ENCODE assay signal across 8 cellular contexts in genomic region chr2:69894737-69895136, GRCh38. TPM values are rescaled to one million over a fixed set of nuclear protein-coding genes. Genes with fewer than 3 reads are reported as not detected.
DNase-seq lines count a peak whose midpoint lies in the region; ATAC-seq and TF ChIP-seq lines count a peak whose summit lies in the region.
"Not testable (repeated sequence)": the region's sequence is repeated elsewhere in the genome, so short reads cannot be mapped to it uniquely, and the experiment has no call there.

No MANE protein-coding gene starts in this region.

- H3K9me3 ChIP-seq in endodermal cell (ENCODE audit: control insufficient read depth, low read length); iPS-18c (ENCODE audit: control insufficient read depth, insufficient read depth, low read length): not testable (repeated sequence)

- H3K27ac Mint-ChIP-seq in activated naive CD8-positive, alpha-beta T cell treated with anti-CD3 and anti-CD28 coated beads, Interleukin-2, amount 10 ng/mL, durations not matched to agents 7 days and 5 days = peak overlapping the region; percentile 27
- H3K27ac Mint-ChIP-seq in endodermal cell = peak overlapping the region; percentile 97
- peak overlapping the region; percentile 98 to 100 for H3K27ac Mint-ChIP-seq in natural killer cell treated with Interleukin-12 subunit alpha and Interleukin-12 subunit beta and Interleukin-15 and Interleukin-18, amount 100 ng/mL, for 72 hours
- H3K27ac Mint-ChIP-seq in stimulated activated naive CD8-positive, alpha-beta T cell treated with anti-CD3 and anti-CD28 coated beads, Interleukin-15, Interleukin-2, amounts not matched to agents 100 ng/mL and 50 ng/mL, for 24 hours = not testable (repeated sequence)

- H3K36me3 ChIP-seq in endodermal cell (ENCODE audit: control insufficient read depth, insufficient read depth, low read length) = peaks cover 42% of the 10 kb centered on the region

- peak overlapping the region; percentile 88 for H3K9ac ChIP-seq in endodermal cell (ENCODE audit: extremely low read depth, low read length, poor library complexity, severe bottlenecking)

- not testable (repeated sequence) for H3K9me3 Mint-ChIP-seq in activated naive CD8-positive, alpha-beta T cell treated with anti-CD3 and anti-CD28 coated beads, Interleukin-2, amount 10 ng/mL, durations not matched to agents 7 days and 5 days; endodermal cell; natural killer cell treated with Interleukin-12 subunit alpha and Interleukin-12 subunit beta and Interleukin-15 and Interleukin-18, amount 100 ng/mL, for 72 hours; stimulated activated naive CD8-positive, alpha-beta T cell treated with anti-CD3 and anti-CD28 coated beads, Interleukin-15, Interleukin-2, amounts not matched to agents 100 ng/mL and 50 ng/mL, for 24 hours

- WGBS in endodermal cell (ENCODE audit: insufficient coverage in 1 of 2, insufficient read length in 1 of 2), 2 experiments = 86% methylated on average over 22 to 23 of the region's 23 CpGs

- H3K27me3 Mint-ChIP-seq in activated naive CD8-positive, alpha-beta T cell treated with anti-CD3 and anti-CD28 coated beads, Interleukin-2, amount 10 ng/mL, durations not matched to agents 7 days and 5 days; natural killer cell treated with Interleukin-12 subunit alpha and Interleukin-12 subunit beta and Interleukin-15 and Interleukin-18, amount 100 ng/mL, for 72 hours; stimulated activated naive CD8-positive, alpha-beta T cell treated with anti-CD3 and anti-CD28 coated beads, Interleukin-15, Interleukin-2, amounts not matched to agents 100 ng/mL and 50 ng/mL, for 24 hours: not testable (repeated sequence)
- H3K27me3 Mint-ChIP-seq in endodermal cell (ENCODE audit: insufficient read depth) = peaks cover 22% of the 10 kb centered on the region

- POLR2A ChIA-PET in activated naive CD8-positive, alpha-beta T cell treated with anti-CD3 and anti-CD28 coated beads, Interleukin-2, amount 10 ng/mL, durations not matched to agents 7 days and 5 days (lab: Charles Lee) = not testable (repeated sequence)

- H3K4me3 Mint-ChIP-seq in activated naive CD8-positive, alpha-beta T cell treated with anti-CD3 and anti-CD28 coated beads, Interleukin-2, amount 10 ng/mL, durations not matched to agents 7 days and 5 days = peak overlapping the region; percentile 99
- peak overlapping the region; percentile 95 for H3K4me3 Mint-ChIP-seq in endodermal cell
- peak overlapping the region; percentile 100 for H3K4me3 Mint-ChIP-seq in natural killer cell treated with Interleukin-12 subunit alpha and Interleukin-12 subunit beta and Interleukin-15 and Interleukin-18, amount 100 ng/mL, for 72 hours
- peak overlapping the region; percentile 99 for H3K4me3 Mint-ChIP-seq in stimulated activated naive CD8-positive, alpha-beta T cell treated with anti-CD3 and anti-CD28 coated beads, Interleukin-15, Interleukin-2, amounts not matched to agents 100 ng/mL and 50 ng/mL, for 24 hours

- not testable (repeated sequence) for DNase-seq in AG09309 (ENCODE audit: low read depth); HFF-Myc (ENCODE audit: extremely low read depth, low read depth); activated naive CD8-positive, alpha-beta T cell treated with anti-CD3 and anti-CD28 coated beads, Interleukin-2, amount 10 ng/mL, durations not matched to agents 7 days and 5 days; endodermal cell; natural killer cell treated with Interleukin-12 subunit alpha and Interleukin-12 subunit beta and Interleukin-15 and Interleukin-18, amount 100 ng/mL, for 72 hours (ENCODE audit: low spot score)

- H3K4me1 ChIP-seq in endodermal cell (ENCODE audit: control insufficient read depth, insufficient read depth, low read length) = not testable (repeated sequence)

- peak; percentile 15 for ATAC-seq in SK-N-SH treated with all-trans-retinoic acid at 6 μM for 48 hours
- ATAC-seq in activated naive CD8-positive, alpha-beta T cell treated with anti-CD3 and anti-CD28 coated beads, Interleukin-2, amount 10 ng/mL, durations not matched to agents 7 days and 5 days (ENCODE audit: low read depth); natural killer cell treated with Interleukin-12 subunit alpha and Interleukin-12 subunit beta and Interleukin-15 and Interleukin-18, amount 100 ng/mL, for 72 hours: not testable (repeated sequence)

- H3K4me3 ChIP-seq in AG09309 (ENCODE audit: control insufficient read depth, low read depth, low read length) (peak overlapping the region; percentile 66), HFF-Myc (replicated peaks; ENCODE audit: low read depth, low read length) (peak overlapping the region; percentile 94), endodermal cell (ENCODE audit: low read length) (peak overlapping the region; percentile 92), iPS-18c (ENCODE audit: insufficient read depth, low read depth, low read length) (peak overlapping the region; percentile 82; the same call in 1 of the 2 replicates)

- peaks cover 14% of the 10 kb centered on the region for H3K27me3 ChIP-seq in endodermal cell (ENCODE audit: control insufficient read depth, insufficient read depth, low read length, poor library complexity, severe bottlenecking)

- H3K36me3 Mint-ChIP-seq in activated naive CD8-positive, alpha-beta T cell treated with anti-CD3 and anti-CD28 coated beads, Interleukin-2, amount 10 ng/mL, durations not matched to agents 7 days and 5 days = peaks cover 22% of the 10 kb centered on the region
- H3K36me3 Mint-ChIP-seq in endodermal cell (ENCODE audit: low read depth) = peaks cover 37% of the 10 kb centered on the region
- peaks cover 17% of the 10 kb centered on the region for H3K36me3 Mint-ChIP-seq in natural killer cell treated with Interleukin-12 subunit alpha and Interleukin-12 subunit beta and Interleukin-15 and Interleukin-18, amount 100 ng/mL, for 72 hours
- H3K36me3 Mint-ChIP-seq in stimulated activated naive CD8-positive, alpha-beta T cell treated with anti-CD3 and anti-CD28 coated beads, Interleukin-15, Interleukin-2, amounts not matched to agents 100 ng/mL and 50 ng/mL, for 24 hours (ENCODE audit: low read depth) = peaks cover 39% of the 10 kb centered on the region

- H3K27ac ChIP-seq in endodermal cell (ENCODE audit: low read depth, low read length) = not testable (repeated sequence)

- TF ChIP-seq CTCF in AG09309 (IDR thresholded peaks at IDR 0.05; ENCODE audit: control insufficient read depth, insufficient read depth, low read depth, low read length, missing control alignments); HFF-Myc (IDR thresholded peaks at IDR 0.05; ENCODE audit: low read depth, low read length, missing control alignments); endodermal cell (conservative IDR thresholded peaks at IDR 0.05): not testable (repeated sequence)

- peaks cover 26% of the 10 kb centered on the region for H3K4me1 Mint-ChIP-seq in activated naive CD8-positive, alpha-beta T cell treated with anti-CD3 and anti-CD28 coated beads, Interleukin-2, amount 10 ng/mL, durations not matched to agents 7 days and 5 days
- H3K4me1 Mint-ChIP-seq in endodermal cell = not testable (repeated sequence)
- H3K4me1 Mint-ChIP-seq in natural killer cell treated with Interleukin-12 subunit alpha and Interleukin-12 subunit beta and Interleukin-15 and Interleukin-18, amount 100 ng/mL, for 72 hours (ENCODE audit: low read depth in 2 of 2) = peaks cover 24 to 41% of the 10 kb centered on the region in 2 donors
- H3K4me1 Mint-ChIP-seq in stimulated activated naive CD8-positive, alpha-beta T cell treated with anti-CD3 and anti-CD28 coated beads, Interleukin-15, Interleukin-2, amounts not matched to agents 100 ng/mL and 50 ng/mL, for 24 hours (ENCODE audit: low read depth) = peaks cover 39% of the 10 kb centered on the region

RNA-seq across cellular contexts. Expression of gene SNRNP27, which starts 1.0 kb away (rescaled TPM):
- 10 to 100 TPM; 46.0 to 54.4 TPM for total RNA-seq in activated naive CD8-positive, alpha-beta T cell treated with anti-CD3 and anti-CD28 coated beads, Interleukin-2, amount 10 ng/mL, durations not matched to agents 7 days and 5 days
- 10 to 100 TPM; 56.2 to 64.9 TPM for total RNA-seq in endodermal cell
- 58.2 TPM for polyA plus RNA-seq in endodermal cell (2013, experiment 1 of 2)
- polyA plus RNA-seq in endodermal cell (2013, experiment 2 of 2) = 53.0 TPM
- 10 to 100 TPM; 43.0 to 64.4 TPM for total RNA-seq in natural killer cell treated with Interleukin-12 subunit alpha and Interleukin-12 subunit beta and Interleukin-15 and Interleukin-18, amount 100 ng/mL, for 72 hours

RNA-seq across cellular contexts. Expression of gene MXD1, which starts 20.2 kb away (rescaled TPM):
- 10 to 100 TPM; 14.1 to 14.3 TPM for total RNA-seq in activated naive CD8-positive, alpha-beta T cell treated with anti-CD3 and anti-CD28 coated beads, Interleukin-2, amount 10 ng/mL, durations not matched to agents 7 days and 5 days
- total RNA-seq in endodermal cell = 1 to 10 TPM in 1 of 2 donors, under 1 TPM in 1; 0.73 to 5.5 TPM
- 5.1 TPM for polyA plus RNA-seq in endodermal cell (2013, experiment 1 of 2)
- 6.1 TPM for polyA plus RNA-seq in endodermal cell (2013, experiment 2 of 2)
- total RNA-seq in natural killer cell treated with Interleukin-12 subunit alpha and Interleukin-12 subunit beta and Interleukin-15 and Interleukin-18, amount 100 ng/mL, for 72 hours = 10 to 100 TPM; 27.6 to 42.7 TPM
